Comparison of ENCODE assay signal across 15 cellular contexts in the genomic region with DNA sequence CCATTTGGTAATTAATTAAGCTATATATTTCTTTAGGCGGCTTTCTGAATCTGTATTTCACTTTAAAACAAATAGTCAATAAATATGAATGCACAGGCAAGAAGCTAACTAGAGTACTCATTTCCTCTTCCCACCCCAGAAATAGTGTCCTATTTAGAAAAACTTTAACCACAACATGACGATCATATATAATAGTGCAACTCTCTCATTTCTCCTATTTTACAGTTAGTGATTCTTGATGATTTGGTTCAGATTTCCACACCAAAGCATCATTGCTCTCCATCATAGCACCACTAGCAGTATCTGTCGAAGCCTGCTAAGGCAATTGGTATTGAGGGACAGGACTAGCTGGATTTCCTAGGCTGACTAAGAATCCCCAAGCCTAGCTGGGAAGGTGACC.
A peak's percentile ranks its signal among the peaks of the same experiment; 100 is the strongest.
DNase-seq lines count a peak whose midpoint lies in the region; ATAC-seq and TF ChIP-seq lines count a peak whose summit lies in the region.
"Had no signal": no experiment of that assay in that cellular context is flagged by ENCODE, and none has a peak within 500 bp of the region (broad histone marks: within the 10 kb centered on the region; RNA-seq: fewer than 3 reads in every experiment).

No MANE protein-coding gene starts in this region.

- no peak for TF ChIP-seq CTCF in GM23338 (conservative IDR thresholded peaks at IDR 0.05; ENCODE audit: low read depth in 2 of 2)

- H3K27me3 ChIP-seq in GM23338 (ENCODE audit: insufficient read depth), result no peaks in the 10 kb centered on the region
- H3K27me3 ChIP-seq: esophagus squamous epithelium had no signal

- DNase-seq in GM23338 (ENCODE audit: low spot score) (no peak), NCI-H2196 treated with DMSO at 0.1 percent for 48 hours (lab: John Stamatoyannopoulos, UW; ENCODE audit: unreplicated experiment) (no peak), KG1 (lab: John Stamatoyannopoulos, UW) (no peak)
- no peak for DNase-seq in activated CD4-positive, alpha-beta T cell treated with anti-CD3 and anti-CD28 coated beads, Interleukin-2, amount 50 U/mL, for 4 hours
- DNase-seq: activated CD4-positive, alpha-beta T cell treated with anti-CD3 and anti-CD28 coated beads, Interleukin-2, amount 10 ng/mL, durations not matched to agents 7 days and 5 days; activated effector memory CD4-positive, alpha-beta T cell treated with Interleukin-2 at 50 U/mL for 16 hours; central memory CD4-positive, alpha-beta T cell; esophagus squamous epithelium; H7; Kasumi-1; NCI-H446 treated with DMSO at 0.1 percent for 48 hours had no signal

- no peaks in the 10 kb centered on the region; the same call in 1 of the 3 replicates for H3K9me3 Mint-ChIP-seq in GM23338

- H3K4me1 Mint-ChIP-seq in GM23338, result no peaks in the 10 kb centered on the region
- H3K4me1 Mint-ChIP-seq: activated CD4-positive, alpha-beta T cell treated with anti-CD3 and anti-CD28 coated beads, Interleukin-2, amount 10 ng/mL, durations not matched to agents 7 days and 5 days had no signal

- no peaks in the 10 kb centered on the region for H3K79me2 ChIP-seq in GM23338 (replicated peaks; ENCODE audit: insufficient read depth)

- no peak overlapping the region for H3K4me3 Mint-ChIP-seq in GM23338
- H3K4me3 Mint-ChIP-seq: activated CD4-positive, alpha-beta T cell treated with anti-CD3 and anti-CD28 coated beads, Interleukin-2, amount 10 ng/mL, durations not matched to agents 7 days and 5 days had no signal

- H3K9me2 ChIP-seq in GM23338 (ENCODE audit: insufficient read depth), result 0 out of 2 replicates have a peak, but pooled peaks cover 3% of the 10 kb centered on the region

- H2AFZ ChIP-seq in GM23338, result no peak overlapping the region; the same call in 1 of the 2 replicates

- H3K27ac ChIP-seq in GM23338 (ENCODE audit: low read depth), result no peak overlapping the region
- H3K27ac ChIP-seq: esophagus squamous epithelium had no signal

- H3K36me3 Mint-ChIP-seq in GM23338 (ENCODE audit: low read depth), result no peaks in the 10 kb centered on the region; the same call in 2 of the 3 replicates

- no peak overlapping the region for H3K4me2 ChIP-seq in GM23338

- H4K20me1 ChIP-seq in GM23338 (replicated peaks; ENCODE audit: insufficient read depth), result no peaks in the 10 kb centered on the region

- no peaks in the 10 kb centered on the region for H3F3A ChIP-seq in GM23338 (replicated peaks; ENCODE audit: low read depth)

- H3K4me3 ChIP-seq in GM23338, result no peak overlapping the region
- H3K4me3 ChIP-seq: esophagus squamous epithelium had no signal

- H3K36me3 ChIP-seq in GM23338 (ENCODE audit: insufficient read depth), result no peaks in the 10 kb centered on the region
- H3K36me3 ChIP-seq: esophagus squamous epithelium had no signal

- no peaks in the 10 kb centered on the region for H3K4me1 ChIP-seq in GM23338 (ENCODE audit: insufficient read depth)
- H3K4me1 ChIP-seq: esophagus squamous epithelium had no signal

- H3K27ac Mint-ChIP-seq in GM23338, result no peak overlapping the region
- H3K27ac Mint-ChIP-seq: activated CD4-positive, alpha-beta T cell treated with anti-CD3 and anti-CD28 coated beads, Interleukin-2, amount 10 ng/mL, durations not matched to agents 7 days and 5 days had no signal

- ATAC-seq in GM18498 (IDR thresholded peaks at IDR 0.05; ENCODE audit: unreplicated experiment), result peak; percentile 94
- ATAC-seq in GM19467 (IDR thresholded peaks at IDR 0.05; ENCODE audit: unreplicated experiment), result peak; percentile 91
- ATAC-seq in HG02884 (IDR thresholded peaks at IDR 0.05; ENCODE audit: unreplicated experiment), result peak; percentile 96
- peak; percentile 92 for ATAC-seq in HG03558 (IDR thresholded peaks at IDR 0.05; ENCODE audit: extremely low read depth, unreplicated experiment)
- no peak for ATAC-seq in GM23338

- H3K27me3 Mint-ChIP-seq in GM23338 (ENCODE audit: insufficient read depth, low read depth, poor library complexity), result no peaks in the 10 kb centered on the region
- H3K27me3 Mint-ChIP-seq: activated CD4-positive, alpha-beta T cell treated with anti-CD3 and anti-CD28 coated beads, Interleukin-2, amount 10 ng/mL, durations not matched to agents 7 days and 5 days had no signal

TF ChIP-seq in GM23338, 12 proteins besides CTCF, POLR2A, EP300 and RAD21:
- TF ChIP-seq CREB1 (CRISPR knock-in tag; IDR thresholded peaks at IDR 0.05; ENCODE audit: low read depth) (no peak), EZH2 (IDR thresholded peaks at IDR 0.05; ENCODE audit: low read depth, unreplicated experiment) (no peak)
- TF ChIP-seq, protein P1, sequence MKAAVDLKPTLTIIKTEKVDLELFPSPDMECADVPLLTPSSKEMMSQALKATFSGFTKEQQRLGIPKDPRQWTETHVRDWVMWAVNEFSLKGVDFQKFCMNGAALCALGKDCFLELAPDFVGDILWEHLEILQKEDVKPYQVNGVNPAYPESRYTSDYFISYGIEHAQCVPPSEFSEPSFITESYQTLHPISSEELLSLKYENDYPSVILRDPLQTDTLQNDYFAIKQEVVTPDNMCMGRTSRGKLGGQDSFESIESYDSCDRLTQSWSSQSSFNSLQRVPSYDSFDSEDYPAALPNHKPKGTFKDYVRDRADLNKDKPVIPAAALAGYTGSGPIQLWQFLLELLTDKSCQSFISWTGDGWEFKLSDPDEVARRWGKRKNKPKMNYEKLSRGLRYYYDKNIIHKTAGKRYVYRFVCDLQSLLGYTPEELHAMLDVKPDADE (IDR thresholded peaks at IDR 0.05), result no peak
